ENCODE assay signal across 23 cellular contexts in genomic region chr4:187612211-187612780, GRCh38.
DNase-seq lines count a peak whose midpoint lies in the region.
"Had no signal": no experiment of that assay in that cellular context is flagged by ENCODE, and none has a peak within 500 bp of the region (broad histone marks: within the 10 kb centered on the region; RNA-seq: fewer than 3 reads in every experiment).

No MANE protein-coding gene starts in this region.

- peak overlapping the region; percentile 52 for H3K27ac ChIP-seq in caudate nucleus (ENCODE audit: low read depth, low read length)
- H3K27ac ChIP-seq: gastrocnemius medialis, WERI-Rb-1 had no signal

- DNase-seq in A172 (ENCODE audit: low spot score) (peak; percentile 71), M059J (ENCODE audit: low read depth) (peak; percentile 79), caudate nucleus (lab: John Stamatoyannopoulos, UW) (peak in 43 of 61 donors; percentile 1 to 90 (median 40)), islet precursor cell (peak; percentile 70), cardiac septum (ENCODE audit: low spot score) (no peak), NCI-H187 (lab: John Stamatoyannopoulos, UW) (no peak)
- no peak for DNase-seq in effector CD4-positive, alpha-beta T cell
- no peak for DNase-seq in stimulated activated naive CD4-positive, alpha-beta T cell (lab: John Stamatoyannopoulos, UW)
- DNase-seq: activated CD4-positive, alpha-beta T cell treated with anti-CD3 and anti-CD28 coated beads, Interleukin-2, amount 10 ng/mL, durations not matched to agents 24 days and 14 days; activated naive CD8-positive, alpha-beta T cell treated with anti-CD3 and anti-CD28 coated beads, Interleukin-2, amount 50 U/mL, for 24 hours; activated T-cell treated with anti-CD3 and anti-CD28 coated beads, Interleukin-2, amount 50 U/mL, for 4 hours; CD4-positive, alpha-beta memory T cell; effector memory CD4-positive, alpha-beta T cell; erythroblast; gastrocnemius medialis; GOT3; hippocampal formation; left ventricle myocardium superior; naive B cell; NCI-H2081; NCI-H774; trophoblast cell; WERI-Rb-1 had no signal

- intact Hi-C loops in cardiac septum (cut with DNase I): no loop called here

Comparison
In these comparisons a context has a peak if more than half of its experiments do, and no peak if none do; other contexts are left out.
1. DNase-seq: peak in A172 (single experiment), M059J (single experiment), caudate nucleus (43 of 61) and islet precursor cell (single experiment); none in effector CD4-positive, alpha-beta T cell (single experiment), stimulated activated naive CD4-positive, alpha-beta T cell (0 of 6), cardiac septum (single experiment) and NCI-H187 (0 of 2).